In genomic region chr4:102687982-102688433, GRCh38 we compare ENCODE assay signal across 1 cellular context.
TF ChIP-seq lines count a peak whose summit lies in the region.

No MANE protein-coding gene starts in this region.

TF ChIP-seq in GM12878, 131 proteins besides CTCF, POLR2A, EP300 and RAD21 (continued from another document and continues in another):
- no peak for TF ChIP-seq NR2F1 (conservative IDR thresholded peaks at IDR 0.05)
- TF ChIP-seq HCFC1 (IDR thresholded peaks at IDR 0.05; ENCODE audit: low read length) = no peak
- 0 out of 2 replicates have a peak, but pooled peaks have one; percentile 17 for TF ChIP-seq PKNOX1 (IDR thresholded peaks at IDR 0.05)
- TF ChIP-seq BCLAF1 (IDR thresholded peaks at IDR 0.05) = no peak
- peak; percentile 84 for TF ChIP-seq MLLT1 (IDR thresholded peaks at IDR 0.05)
- TF ChIP-seq ZNF687 (IDR thresholded peaks at IDR 0.05) = no peak
- no peak for TF ChIP-seq MEF2A (IDR thresholded peaks at IDR 0.05; ENCODE audit: insufficient read depth, low read depth, low read length)
- no peak for TF ChIP-seq SUZ12 (IDR thresholded peaks at IDR 0.05; ENCODE audit: unreplicated experiment)
- no peak for TF ChIP-seq SIX5 (IDR thresholded peaks at IDR 0.05; ENCODE audit: low read depth, low read length, severe bottlenecking)
- TF ChIP-seq RB1 (IDR thresholded peaks at IDR 0.05; ENCODE audit: borderline replicate concordance) = no peak
- TF ChIP-seq TAF1 (IDR thresholded peaks at IDR 0.05; ENCODE audit: borderline replicate concordance, low read depth, low read length) = 0 out of 2 replicates have a peak, but pooled peaks have one; percentile 10
- TF ChIP-seq EGR1 (IDR thresholded peaks at IDR 0.05; ENCODE audit: borderline replicate concordance in 1 of 2, low read depth in 2 of 2, low read length in 2 of 2) = no peak
- TF ChIP-seq ZBTB40 (IDR thresholded peaks at IDR 0.05; ENCODE audit: borderline replicate concordance) = peak; percentile 93
- TF ChIP-seq ZNF384 (IDR thresholded peaks at IDR 0.05; ENCODE audit: borderline replicate concordance, low read depth, low read length) = no peak
- peak; percentile 11 for TF ChIP-seq JUNB (IDR thresholded peaks at IDR 0.05)
- no peak for TF ChIP-seq BHLHE40 (IDR thresholded peaks at IDR 0.05; ENCODE audit: borderline replicate concordance in 1 of 2, low read depth in 2 of 2, low read length in 1 of 2)
- TF ChIP-seq RBBP5 (conservative IDR thresholded peaks at IDR 0.05) = no peak
- no peak for TF ChIP-seq USF2 (IDR thresholded peaks at IDR 0.05; ENCODE audit: borderline replicate concordance, low read depth, low read length)
- TF ChIP-seq CEBPZ (IDR thresholded peaks at IDR 0.05; ENCODE audit: low read depth, low read length) = no peak
- TF ChIP-seq MTA3 (IDR thresholded peaks at IDR 0.05; ENCODE audit: borderline replicate concordance, low read length) = no peak
- TF ChIP-seq PAX5 (IDR thresholded peaks at IDR 0.05; ENCODE audit: borderline replicate concordance, low read depth, low read length) = no peak
- 0 out of 2 replicates have a peak, but pooled peaks have one; percentile 49 for TF ChIP-seq YBX1 (IDR thresholded peaks at IDR 0.05)
- no peak for TF ChIP-seq RCOR1 (conservative IDR thresholded peaks at IDR 0.05; ENCODE audit: low read depth, low read length)
- TF ChIP-seq EZH2 (IDR thresholded peaks at IDR 0.05; ENCODE audit: borderline replicate concordance, control insufficient read depth, low read depth, low read length) = no peak
- no peak for TF ChIP-seq WRNIP1 (IDR thresholded peaks at IDR 0.05; ENCODE audit: borderline replicate concordance, low read depth, low read length)
- no peak for TF ChIP-seq SRF (IDR thresholded peaks at IDR 0.05; ENCODE audit: low read depth in 2 of 2, low read length in 2 of 2)
- no peak for TF ChIP-seq ASH2L (IDR thresholded peaks at IDR 0.05; ENCODE audit: borderline replicate concordance, low read depth)
- 0 out of 2 replicates have a peak, but pooled peaks have one; percentile 13 for TF ChIP-seq FOXM1 (IDR thresholded peaks at IDR 0.05; ENCODE audit: low read depth, low read length)
- no peak for TF ChIP-seq SPI1 (IDR thresholded peaks at IDR 0.05; ENCODE audit: borderline replicate concordance, insufficient read depth, low read depth, low read length)
- TF ChIP-seq SMAD1 (IDR thresholded peaks at IDR 0.05; ENCODE audit: low read depth, partially characterized antibody) = no peak
- no peak for TF ChIP-seq REST (IDR thresholded peaks at IDR 0.05; ENCODE audit: low read depth, low read length)
